7 cellular contexts compared by ENCODE assay signal in genomic region chr1:151009674-151010345, GRCh38. TPM values are rescaled to one million over a fixed set of nuclear protein-coding genes. Genes with fewer than 3 reads are reported as not detected.
DNase-seq lines count a peak whose midpoint lies in the region; ATAC-seq and TF ChIP-seq lines count a peak whose summit lies in the region.

No MANE protein-coding gene starts in this region.

- H4K91ac ChIP-seq in H9 (ENCODE audit: insufficient read length, low read depth, low read length) = no peak overlapping the region

- H3K9me3 ChIP-seq in H9 (ENCODE audit: control insufficient read depth, low read depth, low read length) = no peaks in the 10 kb centered on the region
- no peaks in the 10 kb centered on the region for H3K9me3 ChIP-seq in Panc1 (ENCODE audit: control insufficient read depth, insufficient read depth, low read depth, low read length)
- H3K9me3 ChIP-seq in skeletal muscle tissue (ENCODE audit: control insufficient read depth in 3 of 3, low read length in 3 of 3) = no peaks in the 10 kb centered on the region

- H3K27ac Mint-ChIP-seq in H9 = no peak overlapping the region

- H2BK12ac ChIP-seq in H9 (ENCODE audit: insufficient read length, low read depth, low read length) = no peak overlapping the region

- CTCF ChIA-PET in Panc1 (lab: Charles Lee) = no interaction called here

- no peak overlapping the region for H2BK120ac ChIP-seq in H9 (ENCODE audit: low read depth, low read length, poor library complexity, severe bottlenecking)

- DNase-seq in H9 (no peak), Panc1 (ENCODE audit: low read depth, low spot score) (no peak), epithelial cell of proximal tubule (ENCODE audit: low read depth) (no peak)
- DNase-seq in stimulated activated CD8-positive, alpha-beta memory T cell treated with anti-CD3 and anti-CD28 coated beads, Interleukin-4, amount 100 ng/mL, for 48 hours = no peak

- H4K5ac ChIP-seq in H9 (ENCODE audit: insufficient read length, low read depth, low read length) = no peak overlapping the region

- in situ Hi-C loops in Panc1 (cut with HindIII; ENCODE audit: low pct_unique_long_range_greater_than_20kb, low sequenced_read_pairs) = no loop called here

- H3K18ac ChIP-seq in H9 (ENCODE audit: insufficient read length, low read depth, low read length) = no peak overlapping the region

- no peak overlapping the region for H3K23ac ChIP-seq in H9 (ENCODE audit: insufficient read length, low read depth, low read length)

- H2AK5ac ChIP-seq in H9 (ENCODE audit: insufficient read length, low read length) = no peak overlapping the region

- no peak overlapping the region for H3K4ac ChIP-seq in H9 (ENCODE audit: low read depth, low read length)

- peaks cover 13% of the 10 kb centered on the region for H3K23me2 ChIP-seq in H9 (ENCODE audit: insufficient read length, low read depth, low read length, poor library complexity, severe bottlenecking)

- intact Hi-C loops in Panc1 (cut with micrococcal nuclease; ENCODE audit: unreplicated experiment) = no loop called here

- no peak overlapping the region for H2BK15ac ChIP-seq in H9 (ENCODE audit: low read depth, low read length)

- H4K20me1 ChIP-seq in H9 (ENCODE audit: control insufficient read depth, insufficient read depth, insufficient read length) = no peaks in the 10 kb centered on the region

- H3K4me2 ChIP-seq in H9 (ENCODE audit: insufficient read depth, insufficient read length, low read length) = no peak overlapping the region

- peaks cover 35 to 39% of the 10 kb centered on the region in 2 experiments for H3K4me1 Mint-ChIP-seq in H9

- no peaks in the 10 kb centered on the region for H3K79me1 ChIP-seq in H9 (ENCODE audit: insufficient read depth, low read depth, low read length, poor library complexity, severe bottlenecking)

- H3K27ac ChIP-seq in H9 (ENCODE audit: insufficient read length, low read depth, low read length) (no peak overlapping the region), Panc1 (ENCODE audit: low read length) (peak overlapping the region; percentile 94; the same call in 1 of the 2 replicates), skeletal muscle tissue (ENCODE audit: low read depth, low read length) (peak overlapping the region; percentile 80)

- H3K36me3 ChIP-seq in Panc1 (ENCODE audit: control insufficient read depth, insufficient read depth, low read length) = no peaks in the 10 kb centered on the region
- peaks cover 0 to 4% (median 3%) of the 10 kb centered on the region in 3 donors for H3K36me3 ChIP-seq in skeletal muscle tissue (ENCODE audit: control insufficient read depth in 3 of 3, insufficient read depth in 3 of 3, low read length in 3 of 3)

- H4K8ac ChIP-seq in H9 (replicated peaks; ENCODE audit: insufficient read length, low read depth, low read length) = no peak overlapping the region

- no peak overlapping the region for H3K56ac ChIP-seq in H9 (ENCODE audit: insufficient read length, low read depth, low read length)

- TF ChIP-seq CTCF in H9 (conservative IDR thresholded peaks at IDR 0.05) (no peak), Panc1 (IDR thresholded peaks at IDR 0.05) (no peak), epithelial cell of proximal tubule (conservative IDR thresholded peaks at IDR 0.05; ENCODE audit: low read depth, low read length) (no peak)

- H3K79me2 ChIP-seq in H9 (ENCODE audit: insufficient read depth, low read length) = no peaks in the 10 kb centered on the region; the same call in 1 of the 2 replicates

- no peak overlapping the region for H3K9ac ChIP-seq in H9 (ENCODE audit: extremely low read depth, insufficient read length, low read length)
- peak overlapping the region in 2 of 3 donors; percentile 4 to 98 for H3K9ac ChIP-seq in skeletal muscle tissue (ENCODE audit: low read depth in 1 of 3, low read length in 3 of 3)

- no peak overlapping the region for H3K14ac ChIP-seq in H9 (ENCODE audit: insufficient read depth, low read length)

- POLR2A ChIA-PET in Panc1 (lab: Charles Lee) = no interaction called here

- no peaks in the 10 kb centered on the region; the same call in 1 of the 2 replicates for H3K27me3 Mint-ChIP-seq in H9 (ENCODE audit: low read depth)

- peak overlapping the region in 1 of 2 experiments; percentile 91; a peak in 1 of 4 replicates for H3K4me3 ChIP-seq in Panc1 (ENCODE audit: low read depth in 2 of 2, low read length in 2 of 2)
- H3K4me3 ChIP-seq in epithelial cell of proximal tubule (ENCODE audit: low read depth, low read length) = peak overlapping the region; percentile 88
- peak overlapping the region; percentile 92 to 100 (median 98) for H3K4me3 ChIP-seq in skeletal muscle tissue (ENCODE audit: low read length in 3 of 3)

- ATAC-seq in Panc1 = no peak
- no peak for ATAC-seq in HG03354 (IDR thresholded peaks at IDR 0.05; ENCODE audit: poor library complexity, severe bottlenecking, unreplicated experiment)
- ATAC-seq in HG03469 (IDR thresholded peaks at IDR 0.05; ENCODE audit: unreplicated experiment) = no peak

- peak overlapping the region; percentile 97 to 99 for H3K4me3 Mint-ChIP-seq in H9

- no TSS peak for BruUV-seq in Panc1 (replicated peaks; lab: Mats Ljungman, UMichigan)

- H3K4me1 ChIP-seq in H9 (ENCODE audit: insufficient read depth, low read length) (peaks cover 5% of the 10 kb centered on the region; the same call in 1 of the 2 replicates), Panc1 (ENCODE audit: control insufficient read depth, insufficient read depth, low read length) (peaks cover 7% of the 10 kb centered on the region), skeletal muscle tissue (ENCODE audit: control insufficient read depth in 3 of 3, insufficient read depth in 3 of 3, low read length in 3 of 3) (peaks cover 31 to 47% (median 38%) of the 10 kb centered on the region in 3 donors)

- H3T11ph ChIP-seq in H9 (ENCODE audit: low read length) = no peak overlapping the region

- no peak overlapping the region for H2AFZ ChIP-seq in H9 (ENCODE audit: low read length)

- H3K36me3 Mint-ChIP-seq in H9 (ENCODE audit: insufficient read depth in 1 of 3, low read depth in 3 of 3) = no peaks in the 10 kb centered on the region

- H3K27me3 ChIP-seq in H9 (ENCODE audit: insufficient read depth, low read length) (no peaks in the 10 kb centered on the region), Panc1 (ENCODE audit: control insufficient read depth, insufficient read depth, low read length) (no peaks in the 10 kb centered on the region), skeletal muscle tissue (ENCODE audit: control insufficient read depth in 3 of 3, insufficient read depth in 3 of 3, low read length in 3 of 3) (no peaks in the 10 kb centered on the region)

- no CpG with 5 or more reads among the region's 8 CpGs for WGBS in H9 (ENCODE audit: extremely low coverage, insufficient read length, low lambda C conversion rate)

- H2BK5ac ChIP-seq in H9 (ENCODE audit: insufficient read length, low read length) = no peak overlapping the region

- H3K9me3 Mint-ChIP-seq in H9 = no peaks in the 10 kb centered on the region; a peak in 2 of 5 replicates

- H2BK20ac ChIP-seq in H9 (ENCODE audit: low read depth, low read length, poor library complexity, severe bottlenecking) = no peak overlapping the region

RNA-seq across cellular contexts. Expression of gene PRUNE1, which starts 1.6 kb away (rescaled TPM):
- total RNA-seq in H9 (2021) (21.0 and 22.3 TPM in 2 replicates), Panc1 (2021; ENCODE audit: unreplicated experiment) (16.2 TPM), epithelial cell of proximal tubule (14.8 and 15.2 TPM in 2 replicates), skeletal muscle tissue (9.9 TPM)
- 15.3 TPM for polyA plus RNA-seq in Panc1 (2012; ENCODE audit: insufficient read length)

RNA-seq across cellular contexts. Expression of gene MINDY1, which starts 3.1 kb away (rescaled TPM):
- total RNA-seq in H9 (2021) (6.4 and 6.8 TPM in 2 replicates), Panc1 (2021; ENCODE audit: unreplicated experiment) (15.8 TPM), epithelial cell of proximal tubule (13.0 and 14.6 TPM in 2 replicates), skeletal muscle tissue (16.2 TPM)
- polyA plus RNA-seq in Panc1 (2012; ENCODE audit: insufficient read length) = 19.1 TPM

RNA-seq across cellular contexts. Expression of gene BNIPL, which starts 26.6 kb away (rescaled TPM):
- total RNA-seq in H9 (2021) = 1.2 and 1.5 TPM in 2 replicates
- total RNA-seq in Panc1 (2021; ENCODE audit: unreplicated experiment) = 0.46 TPM
- polyA plus RNA-seq in Panc1 (2012; ENCODE audit: insufficient read length) = 0.42 TPM
- total RNA-seq in epithelial cell of proximal tubule = 0.14 TPM in 1 of 2 replicates, not detected in the other
- 0.52 TPM for total RNA-seq in skeletal muscle tissue

RNA-seq across cellular contexts. Expression of gene ANXA9, which starts 27.7 kb away (rescaled TPM):
- total RNA-seq in H9 (2021) (0.81 and 0.92 TPM in 2 replicates), Panc1 (2021; ENCODE audit: unreplicated experiment) (1.2 TPM), epithelial cell of proximal tubule (0.12 and 1.2 TPM in 2 replicates), skeletal muscle tissue (not detected)
- 2.2 TPM for polyA plus RNA-seq in Panc1 (2012; ENCODE audit: insufficient read length)

RNA-seq across cellular contexts. Expression of gene CERS2, which starts 35.2 kb away (rescaled TPM):
- total RNA-seq in H9 (2021) = 201 and 209 TPM in 2 replicates
- 348 TPM for total RNA-seq in Panc1 (2021; ENCODE audit: unreplicated experiment)
- polyA plus RNA-seq in Panc1 (2012; ENCODE audit: insufficient read length) = 277 TPM
- total RNA-seq in epithelial cell of proximal tubule = 96.1 and 165 TPM in 2 replicates
- 44.4 TPM for total RNA-seq in skeletal muscle tissue
